ENCODE assay signal across 19 cellular contexts in the genomic region with DNA sequence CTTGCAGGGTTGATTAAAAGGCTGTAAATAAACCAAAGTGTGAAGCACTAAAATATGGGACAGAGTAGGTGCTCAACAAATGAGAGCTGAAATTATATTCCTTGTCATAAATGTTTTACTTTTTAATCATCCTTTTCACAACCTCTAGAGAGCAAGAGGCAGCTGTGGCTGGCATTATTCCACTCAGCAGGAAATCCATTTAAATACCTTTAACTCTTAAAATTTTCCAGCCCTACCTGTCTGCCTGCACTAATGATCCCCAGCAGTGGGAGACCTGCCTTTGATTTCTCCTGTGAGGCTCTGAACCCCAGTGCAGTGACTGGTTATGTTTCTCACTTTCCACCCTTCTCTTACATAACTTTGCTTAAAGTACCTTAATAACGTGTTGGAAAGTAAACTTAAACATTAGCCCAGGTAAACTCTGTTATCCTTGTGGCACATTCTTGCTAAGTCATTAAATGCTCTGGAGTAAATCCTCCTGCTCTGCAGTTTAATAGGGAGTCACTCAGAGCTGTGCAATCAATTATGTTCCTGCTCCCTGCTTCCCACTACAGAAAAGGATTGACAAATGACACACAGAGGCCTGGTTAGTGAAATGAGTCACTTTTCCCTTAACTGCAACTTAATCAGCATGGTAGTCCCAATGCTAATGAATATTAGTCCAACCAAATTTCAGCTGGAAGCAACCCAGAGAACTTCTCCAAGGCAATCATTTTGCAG.
"Had no signal": no experiment of that assay in that cellular context is flagged by ENCODE, and none has a peak within 500 bp of the region (broad histone marks: within the 10 kb centered on the region; RNA-seq: fewer than 3 reads in every experiment).

No MANE protein-coding gene starts in this region.

- H3K4me3 Mint-ChIP-seq: activated CD4-positive, alpha-beta T cell treated with anti-CD3 and anti-CD28 coated beads, Interleukin-2, amount 10 ng/mL, durations not matched to agents 7 days and 5 days; activated CD8-positive, alpha-beta T cell treated with anti-CD3 and anti-CD28 coated beads, Interleukin-2, amount 10 ng/mL, durations not matched to agents 7 days and 5 days; activated naive CD4-positive, alpha-beta T cell treated with anti-CD3 and anti-CD28 coated beads, Interleukin-2, amount 50 U/mL, for 24 hours; activated T-cell treated with anti-CD3 and anti-CD28 coated beads, Interleukin-2, amount 50 U/mL, for 72 hours; memory B cell; naive B cell; neural crest cell; stimulated activated naive CD8-positive, alpha-beta T cell treated with anti-CD3 and anti-CD28 coated beads, Interleukin-15, Interleukin-2, amounts not matched to agents 100 ng/mL and 50 ng/mL, for 24 hours; T-helper 2 cell treated with Interferon-gamma antibody and Interleukin-4, amounts not matched to agents 5 μg/mL and 100 μg/mL, for 36 hours had no signal

- H3K36me3 Mint-ChIP-seq: activated naive CD4-positive, alpha-beta T cell treated with anti-CD3 and anti-CD28 coated beads, Interleukin-2, amount 50 U/mL, for 24 hours; memory B cell had no signal

- DNase-seq: activated CD4-positive, alpha-beta T cell treated with anti-CD3 and anti-CD28 coated beads, Interleukin-2, amount 10 ng/mL, durations not matched to agents 7 days and 5 days; activated CD8-positive, alpha-beta T cell treated with anti-CD3 and anti-CD28 coated beads, Interleukin-2, amount 10 ng/mL, durations not matched to agents 7 days and 5 days; activated effector memory CD4-positive, alpha-beta T cell treated with anti-CD3 and anti-CD28 coated beads, Interleukin-2, amount 50 U/mL, for 16 hours; activated T-cell treated with anti-CD3 and anti-CD28 coated beads, Interleukin-2, amount 50 U/mL, for 72 hours; effector CD4-positive, alpha-beta T cell; esophagus squamous epithelium; kidney; left ventricle myocardium superior; mucosa of descending colon; naive B cell; right cardiac atrium had no signal

- H3K27me3 Mint-ChIP-seq: activated CD4-positive, alpha-beta T cell treated with anti-CD3 and anti-CD28 coated beads, Interleukin-2, amount 10 ng/mL, durations not matched to agents 7 days and 5 days; activated naive CD4-positive, alpha-beta T cell treated with anti-CD3 and anti-CD28 coated beads, Interleukin-2, amount 50 U/mL, for 24 hours; memory B cell; naive B cell; stimulated activated naive CD8-positive, alpha-beta T cell treated with anti-CD3 and anti-CD28 coated beads, Interleukin-15, Interleukin-2, amounts not matched to agents 100 ng/mL and 50 ng/mL, for 24 hours had no signal

- H3K4me1 Mint-ChIP-seq: activated CD4-positive, alpha-beta T cell treated with anti-CD3 and anti-CD28 coated beads, Interleukin-2, amount 10 ng/mL, durations not matched to agents 7 days and 5 days; activated naive CD4-positive, alpha-beta T cell treated with anti-CD3 and anti-CD28 coated beads, Interleukin-2, amount 50 U/mL, for 24 hours; memory B cell; naive B cell had no signal

- H3K27me3 ChIP-seq: esophagus squamous epithelium, tibial nerve, vagina had no signal

- H3K27ac ChIP-seq: esophagus squamous epithelium, prostate gland, tibial nerve, vagina had no signal

- H3K9me3 Mint-ChIP-seq: stimulated activated naive CD8-positive, alpha-beta T cell treated with anti-CD3 and anti-CD28 coated beads, Interleukin-15, Interleukin-2, amounts not matched to agents 100 ng/mL and 50 ng/mL, for 24 hours; T-helper 2 cell treated with Interferon-gamma antibody and Interleukin-4, amounts not matched to agents 5 μg/mL and 100 μg/mL, for 36 hours had no signal

- H3K9me3 ChIP-seq: esophagus squamous epithelium, mucosa of descending colon, prostate gland, tibial nerve, vagina had no signal

- H3K27ac Mint-ChIP-seq: activated CD4-positive, alpha-beta T cell treated with anti-CD3 and anti-CD28 coated beads, Interleukin-2, amount 10 ng/mL, durations not matched to agents 7 days and 5 days; activated CD8-positive, alpha-beta T cell treated with anti-CD3 and anti-CD28 coated beads, Interleukin-2, amount 10 ng/mL, durations not matched to agents 7 days and 5 days; activated naive CD4-positive, alpha-beta T cell treated with anti-CD3 and anti-CD28 coated beads, Interleukin-2, amount 50 U/mL, for 24 hours; activated T-cell treated with anti-CD3 and anti-CD28 coated beads, Interleukin-2, amount 50 U/mL, for 72 hours; memory B cell; stimulated activated naive CD8-positive, alpha-beta T cell treated with anti-CD3 and anti-CD28 coated beads, Interleukin-15, Interleukin-2, amounts not matched to agents 100 ng/mL and 50 ng/mL, for 24 hours; T-helper 2 cell treated with Interferon-gamma antibody and Interleukin-4, amounts not matched to agents 5 μg/mL and 100 μg/mL, for 36 hours had no signal

- H3K4me1 ChIP-seq: esophagus squamous epithelium, prostate gland, tibial nerve, vagina had no signal

- ATAC-seq: activated CD8-positive, alpha-beta T cell treated with anti-CD3 and anti-CD28 coated beads, Interleukin-2, amount 10 ng/mL, durations not matched to agents 7 days and 5 days; activated T-cell treated with anti-CD3 and anti-CD28 coated beads, Interleukin-2, amount 50 U/mL, for 72 hours; left ventricle myocardium superior; mucosa of descending colon; right cardiac atrium had no signal
